Comparison of ENCODE assay signal across 25 cellular contexts in the genomic region with DNA sequence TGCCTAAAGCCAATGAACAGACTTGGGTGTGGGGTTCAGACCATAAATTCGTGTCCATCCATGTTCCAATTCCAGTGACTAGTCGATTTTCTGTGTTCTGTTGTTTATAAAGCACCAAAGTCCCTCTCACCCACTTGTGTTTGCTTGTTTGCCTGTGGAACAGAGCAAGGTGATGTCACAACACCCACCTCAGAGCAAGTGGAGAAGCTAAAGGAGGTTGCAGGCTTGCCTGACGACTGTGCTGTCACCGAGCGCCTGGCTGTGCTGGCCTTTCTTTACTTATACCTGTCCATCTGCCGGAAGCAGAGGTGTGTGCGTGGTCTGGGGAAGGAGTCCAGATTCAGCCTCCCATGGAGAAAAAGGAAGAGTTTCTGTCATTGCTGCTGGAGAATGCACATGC.
"Had no signal": no experiment of that assay in that cellular context is flagged by ENCODE, and none has a peak within 500 bp of the region (broad histone marks: within the 10 kb centered on the region; RNA-seq: fewer than 3 reads in every experiment).

No MANE protein-coding gene starts in this region.

- H3K27me3 ChIP-seq: esophagus muscularis mucosa, foreskin keratinocyte, gastroesophageal sphincter, heart left ventricle, hepatocyte, neutrophil, stomach, testis, tibial artery had no signal

- FAIRE-seq: endothelial cell of umbilical vein had no signal

- H3K4me2 ChIP-seq: hepatocyte, smooth muscle cell had no signal

- H3K4me1 ChIP-seq: foreskin keratinocyte, parathyroid adenoma had no signal

- ATAC-seq: foreskin keratinocyte; gastroesophageal sphincter; heart left ventricle; mucosa of descending colon; natural killer cell treated with Interleukin-12 subunit alpha and Interleukin-12 subunit beta and Interleukin-15 and Interleukin-18, amount 100 ng/mL, for 72 hours; sciatic nerve had no signal

- H2AFZ ChIP-seq: hepatocyte, parathyroid adenoma had no signal

- DNase-seq: dermis blood vessel endothelial cell; effector memory CD4-positive, alpha-beta T cell; foreskin keratinocyte; heart left ventricle; mesenchymal stem cell; mucosa of descending colon; naive B cell; stimulated activated CD4-positive, alpha-beta T cell treated with anti-CD3 and anti-CD28 coated beads, Interleukin-12 subunit alpha, Interleukin-12 subunit beta, amount 100 ng/mL, for 4 hours; stimulated activated CD4-positive, alpha-beta T cell treated with anti-CD3 and anti-CD28 coated beads, Interleukin-1b, Interleukin-23, amount 100 ng/mL, for 48 hours; stimulated activated CD4-positive, alpha-beta T cell treated with anti-CD3 and anti-CD28 coated beads, Interleukin-4, amount 100 ng/mL, for 1 hour; stimulated activated CD8-positive, alpha-beta memory T cell treated with anti-CD3 and anti-CD28 coated beads, Interleukin-4, amount 100 ng/mL, for 48 hours; stimulated activated naive CD4-positive, alpha-beta T cell; stomach; testis; tibial artery had no signal

- H3K79me2 ChIP-seq: parathyroid adenoma had no signal

- H3K27ac ChIP-seq: coronary artery, esophagus muscularis mucosa, foreskin keratinocyte, gastroesophageal sphincter, heart left ventricle, hepatocyte, neutrophil, parathyroid adenoma, stomach, testis, tibial artery had no signal

- H3K9ac ChIP-seq: parathyroid adenoma had no signal

- H3K9me3 ChIP-seq: esophagus muscularis mucosa, gastroesophageal sphincter, heart left ventricle, mucosa of descending colon, neutrophil, stomach, testis, tibial artery had no signal

- H3K4me3 ChIP-seq: coronary artery, esophagus muscularis mucosa, gastroesophageal sphincter, heart left ventricle, hepatocyte, mucosa of descending colon, smooth muscle cell, stomach, testis, tibial artery had no signal
